Comparison of ENCODE assay signal across 18 cellular contexts in genomic region chr10:13989616-13990015, GRCh38.
A peak's percentile ranks its signal among the peaks of the same experiment; 100 is the strongest.
DNase-seq lines count a peak whose midpoint lies in the region; ATAC-seq, FAIRE-seq and TF ChIP-seq lines count a peak whose summit lies in the region.
"Had no signal": no experiment of that assay in that cellular context is flagged by ENCODE, and none has a peak within 500 bp of the region (broad histone marks: within the 10 kb centered on the region; RNA-seq: fewer than 3 reads in every experiment).

No MANE protein-coding gene starts in this region.

- H3K9me3 Mint-ChIP-seq in astrocyte (ENCODE audit: unreplicated experiment), result no peaks in the 10 kb centered on the region
- H3K9me3 Mint-ChIP-seq: activated CD4-positive, alpha-beta memory T cell treated with anti-CD3 and anti-CD28 coated beads, Interleukin-2, amount 10 ng/mL, durations not matched to agents 7 days and 5 days; activated T-cell treated with anti-CD3 and anti-CD28 coated beads, Interleukin-2, amount 50 U/mL, for 4 hours; stimulated activated memory B cell treated with anti-CD40 and anti-IgM and Interleukin-4, amounts not matched to agents 10 μg/mL and 1 μg/mL and 100 μg/mL, for 72 hours had no signal

- intact Hi-C loops in lower lobe of right lung (cut with DNase I), result no loop called here

- H3K4me2 ChIP-seq in astrocyte (ENCODE audit: low read length) (peak overlapping the region; percentile 72), skeletal muscle satellite cell (ENCODE audit: low read length) (peak overlapping the region; percentile 26)

- peaks cover 55% of the 10 kb centered on the region for H3K4me1 ChIP-seq in astrocyte (ENCODE audit: insufficient read depth, low read length)
- peaks cover 42% of the 10 kb centered on the region for H3K4me1 ChIP-seq in lower lobe of right lung
- H3K4me1 ChIP-seq in skeletal muscle satellite cell (ENCODE audit: control insufficient read depth, insufficient read depth, low read length), result peaks cover 46% of the 10 kb centered on the region

- ATAC-seq in lower lobe of right lung (no peak), GM19023 (IDR thresholded peaks at IDR 0.05; ENCODE audit: unreplicated experiment) (no peak), HG02642 (IDR thresholded peaks at IDR 0.05; ENCODE audit: poor library complexity, unreplicated experiment) (no peak)
- ATAC-seq: activated T-cell treated with anti-CD3 and anti-CD28 coated beads, Interleukin-2, amount 50 U/mL, for 4 hours; K562; Panc1; stimulated activated memory B cell treated with anti-CD40 and anti-IgM and Interleukin-4, amounts not matched to agents 10 μg/mL and 1 μg/mL and 100 μg/mL, for 72 hours had no signal

- H4K20me1 ChIP-seq in astrocyte (ENCODE audit: insufficient read depth, low read length), result no peaks in the 10 kb centered on the region

- H3K4me1 Mint-ChIP-seq in astrocyte (ENCODE audit: low read depth, unreplicated experiment), result peaks cover 46% of the 10 kb centered on the region

- H3K27ac ChIP-seq in astrocyte (ENCODE audit: low read depth, low read length) (no peak overlapping the region), lower lobe of right lung (peak overlapping the region; percentile 82), substantia nigra (ENCODE audit: low read depth, low read length, poor library complexity, severe bottlenecking) (no peak overlapping the region)
- H3K27ac ChIP-seq: HL-60, neutrophil had no signal

- H3K9ac ChIP-seq in astrocyte (ENCODE audit: low read length) (no peak overlapping the region), skeletal muscle satellite cell (ENCODE audit: low read depth, low read length) (no peak overlapping the region)

- no peak overlapping the region for H3K4me3 Mint-ChIP-seq in astrocyte (ENCODE audit: unreplicated experiment)
- H3K4me3 Mint-ChIP-seq: activated CD4-positive, alpha-beta memory T cell treated with anti-CD3 and anti-CD28 coated beads, Interleukin-2, amount 10 ng/mL, durations not matched to agents 7 days and 5 days; activated T-cell treated with anti-CD3 and anti-CD28 coated beads, Interleukin-2, amount 50 U/mL, for 4 hours; mesothelial cell of epicardium; stimulated activated memory B cell treated with anti-CD40 and anti-IgM and Interleukin-4, amounts not matched to agents 10 μg/mL and 1 μg/mL and 100 μg/mL, for 72 hours had no signal

- DNase-seq in EH (ENCODE audit: low read depth) (peak; percentile 30), astrocyte (ENCODE audit: low read depth) (no peak), lower lobe of right lung (no peak), substantia nigra (lab: John Stamatoyannopoulos, UW) (no peak), OCI-M1 (lab: John Stamatoyannopoulos, UW) (no peak)
- DNase-seq: activated CD4-positive, alpha-beta memory T cell treated with anti-CD3 and anti-CD28 coated beads, Interleukin-2, amount 10 ng/mL, durations not matched to agents 7 days and 5 days; activated T-cell treated with anti-CD3 and anti-CD28 coated beads, Interleukin-2, amount 50 U/mL, for 4 hours; NCI-H1105 had no signal

- H3K27me3 ChIP-seq in astrocyte (ENCODE audit: insufficient read depth, low read length) (no peaks in the 10 kb centered on the region), lower lobe of right lung (ENCODE audit: low read depth) (no peaks in the 10 kb centered on the region), skeletal muscle satellite cell (ENCODE audit: control insufficient read depth, insufficient read depth, low read length) (no peaks in the 10 kb centered on the region)
- H3K27me3 ChIP-seq: neutrophil had no signal

- H2AFZ ChIP-seq in astrocyte (ENCODE audit: low read depth, low read length), result no peak overlapping the region

- H3K36me3 Mint-ChIP-seq in astrocyte (ENCODE audit: low read depth, unreplicated experiment), result no peaks in the 10 kb centered on the region
- H3K36me3 Mint-ChIP-seq: mesothelial cell of epicardium; stimulated activated memory B cell treated with anti-CD40 and anti-IgM and Interleukin-4, amounts not matched to agents 10 μg/mL and 1 μg/mL and 100 μg/mL, for 72 hours had no signal

- peak overlapping the region; percentile 78 for H3K27ac Mint-ChIP-seq in astrocyte (ENCODE audit: unreplicated experiment)
- H3K27ac Mint-ChIP-seq: activated CD4-positive, alpha-beta memory T cell treated with anti-CD3 and anti-CD28 coated beads, Interleukin-2, amount 10 ng/mL, durations not matched to agents 7 days and 5 days; stimulated activated memory B cell treated with anti-CD40 and anti-IgM and Interleukin-4, amounts not matched to agents 10 μg/mL and 1 μg/mL and 100 μg/mL, for 72 hours had no signal

- H3K9me3 ChIP-seq in astrocyte (ENCODE audit: insufficient read depth, low read depth, low read length), result no peaks in the 10 kb centered on the region
- no peaks in the 10 kb centered on the region for H3K9me3 ChIP-seq in lower lobe of right lung
- H3K9me3 ChIP-seq in skeletal muscle satellite cell (replicated peaks; ENCODE audit: low read length), result no peaks in the 10 kb centered on the region
- H3K9me3 ChIP-seq: neutrophil had no signal

- H3K4me3 ChIP-seq in astrocyte (ENCODE audit: insufficient read depth, low read depth, low read length) (no peak overlapping the region), lower lobe of right lung (no peak overlapping the region), skeletal muscle satellite cell (ENCODE audit: low read length) (no peak overlapping the region)
- H3K4me3 ChIP-seq: K562 had no signal

- FAIRE-seq in astrocyte (lab: Jason Lieb, UNC), result no peak
- FAIRE-seq: frontal cortex, K562 had no signal

- TF ChIP-seq CTCF in astrocyte (IDR thresholded peaks at IDR 0.05; ENCODE audit: insufficient read depth, low read depth, low read length) (no peak), lower lobe of right lung (IDR thresholded peaks at IDR 0.05) (no peak)

- H3K36me3 ChIP-seq in astrocyte (ENCODE audit: insufficient read depth, low read length) (no peaks in the 10 kb centered on the region), lower lobe of right lung (no peaks in the 10 kb centered on the region), skeletal muscle satellite cell (ENCODE audit: insufficient read depth, low read length) (no peaks in the 10 kb centered on the region)
- H3K36me3 ChIP-seq: neutrophil had no signal

- no peaks in the 10 kb centered on the region for H3K27me3 Mint-ChIP-seq in astrocyte (ENCODE audit: low read depth, unreplicated experiment)
- H3K27me3 Mint-ChIP-seq: activated CD4-positive, alpha-beta memory T cell treated with anti-CD3 and anti-CD28 coated beads, Interleukin-2, amount 10 ng/mL, durations not matched to agents 7 days and 5 days; stimulated activated memory B cell treated with anti-CD40 and anti-IgM and Interleukin-4, amounts not matched to agents 10 μg/mL and 1 μg/mL and 100 μg/mL, for 72 hours had no signal

- no peaks in the 10 kb centered on the region for H3K79me2 ChIP-seq in astrocyte (ENCODE audit: insufficient read depth, low read length)
